8 cellular contexts compared by ENCODE assay signal in genomic region chr11:95705485-95706124, GRCh38.
DNase-seq lines count a peak whose midpoint lies in the region; ATAC-seq and TF ChIP-seq lines count a peak whose summit lies in the region.

No MANE protein-coding gene starts in this region.

- H3K4me3 ChIP-seq in lower leg skin (ENCODE audit: low read depth, poor library complexity, severe bottlenecking), result no peak overlapping the region

- WGBS in lower leg skin, 2 donors, result 6 to 11% methylated on average over 10 of the region's 10 CpGs

- no peaks in the 10 kb centered on the region for H3K9me3 Mint-ChIP-seq in activated CD4-positive, alpha-beta T cell treated with anti-CD3 and anti-CD28 coated beads, Interleukin-2, amount 10 ng/mL, durations not matched to agents 7 days and 5 days

- peaks cover 9% of the 10 kb centered on the region for H3K4me1 Mint-ChIP-seq in activated CD4-positive, alpha-beta T cell treated with anti-CD3 and anti-CD28 coated beads, Interleukin-2, amount 10 ng/mL, durations not matched to agents 7 days and 5 days

- no peaks in the 10 kb centered on the region for H3K27me3 Mint-ChIP-seq in activated CD4-positive, alpha-beta T cell treated with anti-CD3 and anti-CD28 coated beads, Interleukin-2, amount 10 ng/mL, durations not matched to agents 7 days and 5 days

- ATAC-seq in GM19372 (IDR thresholded peaks at IDR 0.05; ENCODE audit: low read depth, unreplicated experiment) (peak; percentile 74), HG03460 (IDR thresholded peaks at IDR 0.05; ENCODE audit: unreplicated experiment) (peak; percentile 78)

- TF ChIP-seq POLR2A in lower leg skin (IDR thresholded peaks at IDR 0.05), result no peak

- POLR2A ChIA-PET in activated CD4-positive, alpha-beta T cell treated with anti-CD3 and anti-CD28 coated beads, Interleukin-2, amount 10 ng/mL, durations not matched to agents 7 days and 5 days (lab: Charles Lee), result interaction anchor here (0.8 to 1.0 kb wide), 2 partner anchors 474 to 552 kb away, joined by 3 read pairs; partner anchors contain the start of gene SESN3

- H3K27ac Mint-ChIP-seq in activated CD4-positive, alpha-beta T cell treated with anti-CD3 and anti-CD28 coated beads, Interleukin-2, amount 10 ng/mL, durations not matched to agents 7 days and 5 days, result no peak overlapping the region

- CTCF ChIA-PET in activated CD4-positive, alpha-beta T cell treated with anti-CD3 and anti-CD28 coated beads, Interleukin-2, amount 10 ng/mL, durations not matched to agents 7 days and 5 days (lab: Charles Lee), result interaction anchor here (0.6 to 7.1 kb wide), 36 partner anchors 10 to 637 kb away, joined by 3 to 90 read pairs (median 4); partner anchors contain the start of gene SESN3

- H3K4me3 Mint-ChIP-seq in activated CD4-positive, alpha-beta T cell treated with anti-CD3 and anti-CD28 coated beads, Interleukin-2, amount 10 ng/mL, durations not matched to agents 7 days and 5 days, result no peak overlapping the region

- intact Hi-C loops in lower leg skin (cut with DNase I; ENCODE audit: low total_unique reads), result no loop called here

- H3K27ac ChIP-seq in C4-2B, result no peak overlapping the region; the same call in 1 of the 2 replicates

- TF ChIP-seq CTCF in C4-2B (conservative IDR thresholded peaks at IDR 0.05) (peak; percentile 98), lower leg skin (IDR thresholded peaks at IDR 0.05) (peak in 1 of 3 donors; percentile 86)

- peaks cover 3% of the 10 kb centered on the region for H3K36me3 Mint-ChIP-seq in activated CD4-positive, alpha-beta T cell treated with anti-CD3 and anti-CD28 coated beads, Interleukin-2, amount 10 ng/mL, durations not matched to agents 7 days and 5 days (ENCODE audit: low read depth)

- DNase-seq in NCI-H524 treated with DMSO at 0.1 percent for 48 hours (lab: John Stamatoyannopoulos, UW) (peak; percentile 60), dermis blood vessel endothelial cell (peak; percentile 94), lower leg skin (ENCODE audit: low spot score in 2 of 2) (peak; percentile 89 to 97)
- peak; percentile 91 for DNase-seq in activated CD4-positive, alpha-beta T cell treated with anti-CD3 and anti-CD28 coated beads, Interleukin-2, amount 10 ng/mL, durations not matched to agents 7 days and 5 days
- peak; percentile 64 to 75 (median 73) for DNase-seq in stimulated activated CD4-positive, alpha-beta T cell treated with anti-CD3 and anti-CD28 coated beads, TNF-alpha, amount 100 ng/mL, for 1 hour (ENCODE audit: low read depth in 3 of 3, low spot score in 1 of 3)
